Comparison of ENCODE assay signal across 22 cellular contexts in genomic region chr12:71721781-71722511, GRCh38. TPM values are rescaled to one million over a fixed set of nuclear protein-coding genes. Genes with fewer than 3 reads are reported as not detected.
DNase-seq lines count a peak whose midpoint lies in the region; ATAC-seq, FAIRE-seq and TF ChIP-seq lines count a peak whose summit lies in the region.
"Had no signal": no experiment of that assay in that cellular context is flagged by ENCODE, and none has a peak within 500 bp of the region (broad histone marks: within the 10 kb centered on the region; RNA-seq: fewer than 3 reads in every experiment).

No MANE protein-coding gene starts in this region.

- POLR2A ChIA-PET in K562 (lab: Yijun Ruan, JAX): interaction anchor here (0.8 to 1.4 kb wide), 4 partner anchors 13 to 59 kb away, joined by 4 read pairs; partner anchors contain the start of genes THAP2 and ZFC3H1

- intact Hi-C loops in K562 (cut with micrococcal nuclease): no loop called here
- intact Hi-C loops in right cardiac atrium (cut with DNase I): no loop called here
- intact Hi-C loops in Calu3 (cut with micrococcal nuclease; ENCODE audit: unreplicated experiment): no loop called here

- peak; percentile 28; the same call in 1 of the 2 replicates for TF ChIP-seq EP300 in K562 (IDR thresholded peaks at IDR 0.05; ENCODE audit: low read length)

- H3K4me2 ChIP-seq in K562 (ENCODE audit: insufficient read depth, low read length): peak overlapping the region; percentile 27; the same call in 1 of the 2 replicates
- H3K4me2 ChIP-seq: A549, BLaER1 had no signal

- no peak overlapping the region for H3K4me3 Mint-ChIP-seq in Calu3 (ENCODE audit: low read depth, unreplicated experiment)
- H3K4me3 Mint-ChIP-seq: CD4-positive, alpha-beta memory T cell had no signal

- H3K9ac ChIP-seq in K562 (ENCODE audit: insufficient read depth in 1 of 2, low read depth in 2 of 2, low read length in 2 of 2): peak overlapping the region in 1 of 2 experiments; percentile 41; a peak in 2 of 4 replicates
- H3K9ac ChIP-seq: BLaER1 had no signal

- H4K20me1 ChIP-seq in K562 (replicated peaks; ENCODE audit: control insufficient read depth, insufficient read depth, low read length): no peaks in the 10 kb centered on the region
- H4K20me1 ChIP-seq: BLaER1 had no signal

- peak overlapping the region; percentile 70 for H3K27ac ChIP-seq in K562 (ENCODE audit: extremely low read depth, low read depth, low read length)
- H3K27ac ChIP-seq in right cardiac atrium (ENCODE audit: low read length): no peak overlapping the region
- H3K27ac ChIP-seq: A549, BLaER1, RWPE1, SJSA1 had no signal

- peak; percentile 91 for ATAC-seq in K562
- ATAC-seq in right cardiac atrium: peak; percentile 20 to 24
- no peak for ATAC-seq in HG03342 (IDR thresholded peaks at IDR 0.05; ENCODE audit: unreplicated experiment)
- ATAC-seq: A549, HCT116, PC-3 had no signal

- peak; percentile 83 for FAIRE-seq in K562 (lab: Jason Lieb, UNC)
- FAIRE-seq: A549 had no signal

- WGBS in K562 (ENCODE audit: insufficient coverage, low coverage, missing lambda C conversion rate): 25% methylated on average over 4 of the region's 4 CpGs
- 84% methylated on average over 4 of the region's 4 CpGs for WGBS in right cardiac atrium

- H3K9me1 ChIP-seq in K562 (ENCODE audit: control insufficient read depth, insufficient read depth, low read length): no peaks in the 10 kb centered on the region

- no peaks in the 10 kb centered on the region for H3K36me3 Mint-ChIP-seq in Calu3 (ENCODE audit: insufficient read depth, unreplicated experiment)
- H3K36me3 Mint-ChIP-seq: CD4-positive, alpha-beta memory T cell had no signal

- in situ Hi-C loops in K562 (cut with MboI): no loop called here

- peaks cover 10% of the 10 kb centered on the region for H3K4me1 Mint-ChIP-seq in Calu3 (ENCODE audit: low read depth, unreplicated experiment)
- H3K4me1 Mint-ChIP-seq: CD4-positive, alpha-beta memory T cell had no signal

- no peaks in the 10 kb centered on the region for H3K9me3 ChIP-seq in K562 (replicated peaks; ENCODE audit: control insufficient read depth, insufficient read depth, low read depth, low read length)
- no peaks in the 10 kb centered on the region for H3K9me3 ChIP-seq in right cardiac atrium (ENCODE audit: control insufficient read depth, low read length)
- H3K9me3 ChIP-seq: A549, BLaER1, SJSA1 had no signal

- peak in 71 of 76 experiments; percentile 21 to 92 (median 63) for DNase-seq in HUDEP-2 (lab: John Stamatoyannopoulos, UW; ENCODE audit: unreplicated experiment in 76 of 76)
- peak; percentile 91 for DNase-seq in OCI-M1 (lab: John Stamatoyannopoulos, UW)
- peak in 2 of 4 experiments; percentile 58 to 73 for DNase-seq in K562 (ENCODE audit: extremely low read depth in 1 of 4, low spot score in 3 of 4)
- DNase-seq in right cardiac atrium: no peak
- DNase-seq in Calu3: no peak
- DNase-seq in iPS-NIHi7 (ENCODE audit: extremely low spot score): no peak
- DNase-seq: CD4-positive, alpha-beta memory T cell; GF-D8; GOT3; KBM-7; MV-4-11; NCI-H187; NCI-H2107; NCI-H510A; NCI-H774; PC-3 had no signal

- peak overlapping the region; percentile 93 for H2AFZ ChIP-seq in K562 (ENCODE audit: low read depth, low read length)

- TF ChIP-seq CTCF in K562 (IDR thresholded peaks at IDR 0.05 in 2 of 3, conservative IDR thresholded peaks at IDR 0.05 in 1 of 3; ENCODE audit: insufficient read depth in 2 of 3, low read depth in 1 of 3, low read length in 3 of 3): no peak
- no peak for TF ChIP-seq CTCF in Calu3 (IDR thresholded peaks at IDR 0.05; ENCODE audit: unreplicated experiment)

- H3K27me3 ChIP-seq in K562 (ENCODE audit: control insufficient read depth in 2 of 2, insufficient read depth in 2 of 2, low read length in 2 of 2) (no peaks in the 10 kb centered on the region), right cardiac atrium (ENCODE audit: control insufficient read depth, insufficient read depth) (no peaks in the 10 kb centered on the region)
- H3K27me3 ChIP-seq: BLaER1, SJSA1 had no signal

- H3K4me3 ChIP-seq in K562 (no peak overlapping the region), right cardiac atrium (ENCODE audit: low read length) (no peak overlapping the region)
- H3K4me3 ChIP-seq: A549, BLaER1, SJSA1 had no signal

- BruUV-seq in K562 (replicated peaks; lab: Mats Ljungman, UMichigan): no TSS peak
- no TSS peak for BruUV-seq in Calu3 (replicated peaks; lab: Mats Ljungman, UMichigan)

- no peak overlapping the region for H3K27ac Mint-ChIP-seq in Calu3 (ENCODE audit: unreplicated experiment)
- H3K27ac Mint-ChIP-seq: CD4-positive, alpha-beta memory T cell had no signal

- CTCF ChIA-PET in K562 (lab: Yijun Ruan, JAX; ENCODE audit: low intra/inter-chr PET ratio) (no interaction called here), Calu3 (lab: Charles Lee) (interaction anchor here (0.7 kb wide), 1 partner anchor 14 kb away, joined by 4 read pairs; no protein-coding TSS in a partner anchor)

- no peak for TF ChIP-seq POLR2A in K562 (conservative IDR thresholded peaks at IDR 0.05)

- H3K36me3 ChIP-seq in K562 (ENCODE audit: control insufficient read depth, insufficient read depth, low read length): no peaks in the 10 kb centered on the region
- H3K36me3 ChIP-seq: BLaER1, SJSA1 had no signal

- H3K79me2 ChIP-seq in K562 (ENCODE audit: control insufficient read depth, insufficient read depth, low read length): no peaks in the 10 kb centered on the region

- H3K4me1 ChIP-seq in K562 (replicated peaks in 1 of 2; ENCODE audit: control insufficient read depth in 2 of 2, insufficient read depth in 2 of 2, low read length in 2 of 2) (peaks cover 0 to 9% of the 10 kb centered on the region in 2 experiments; a peak in 2 of 5 replicates), right cardiac atrium (ENCODE audit: control insufficient read depth, insufficient read depth, low read length) (no peaks in the 10 kb centered on the region)
- H3K4me1 ChIP-seq: A549, BLaER1, SJSA1 had no signal

- no peak for TF ChIP-seq RAD21 in K562 (CRISPR knock-in tag; conservative IDR thresholded peaks at IDR 0.05 in 1 of 2, IDR thresholded peaks at IDR 0.05 in 1 of 2)

- peaks cover 2% of the 10 kb centered on the region for H3K9me3 Mint-ChIP-seq in Calu3 (ENCODE audit: low read depth, unreplicated experiment)

- no peaks in the 10 kb centered on the region for H3K27me3 Mint-ChIP-seq in Calu3 (ENCODE audit: unreplicated experiment)

RNA-seq across cellular contexts. Expression of gene RAB21, which starts 32.7 kb away (rescaled TPM):
- 3.7 and 24.2 TPM in 2 replicates for total RNA-seq in K562 (2011; cell fraction: chromatin; rRNA removed; ENCODE audit: low replicate concordance)
- total RNA-seq in K562 (2011; cell fraction: nucleolus; rRNA removed): 2.3 and 2.8 TPM in 2 replicates
- 4.5 and 9.6 TPM in 2 replicates for total RNA-seq in K562 (2011; cell fraction: nucleoplasm; rRNA removed)
- 10.1 and 10.2 TPM in 2 replicates for total RNA-seq in K562 (2014; rRNA removed)
- total RNA-seq in K562 (2014; rRNA removed; fragmentation: Illumina TruSeq; extraction: Trizol): 45.6 and 53.7 TPM in 2 replicates
- 42.6 and 44.4 TPM in 2 replicates for total RNA-seq in K562 (2015; rRNA removed; fragmentation: Illumina TruSeq; extraction: Trizol)
- 34.7 and 40.2 TPM in 2 replicates for total RNA-seq in K562 (2021)
- 8.2 and 13.5 TPM in 2 replicates for polyA plus RNA-seq in K562 (2011; rRNA removed)
- polyA plus RNA-seq in K562 (2011; cell fraction: cytosol; rRNA removed): 0.79 and 1.6 TPM in 2 replicates
- polyA plus RNA-seq in K562 (2011; cell fraction: nucleus; rRNA removed): 1.5 and 3.3 TPM in 2 replicates
- polyA plus RNA-seq in K562 (2012): 20.7 and 30.1 TPM in 2 replicates
- polyA plus RNA-seq in K562 (2014; fragmentation: Illumina TruSeq; extraction: Trizol): 30.5 and 35.8 TPM in 2 replicates
- 1 to 10 TPM; 5.3 to 8.2 TPM for polyA plus RNA-seq in K562 (2014; fragmentation: Nextera tagmentation; extraction: Ambion mirVana)
- polyA plus RNA-seq in K562 (2014; rRNA removed): 16.3 and 19.6 TPM in 2 replicates
- polyA minus RNA-seq in K562 (2011; rRNA and poly(A)+ RNA removed): 23.0 and 25.7 TPM in 2 replicates
- polyA minus RNA-seq in K562 (2011; cell fraction: cytosol; rRNA and poly(A)+ RNA removed): 6.7 and 9.8 TPM in 2 replicates
- polyA minus RNA-seq in K562 (2011; cell fraction: nucleus; rRNA and poly(A)+ RNA removed): 3.2 and 5.6 TPM in 2 replicates
- total RNA-seq in right cardiac atrium: 100 to 1,000 TPM; 124 to 152 (median 133) TPM
- polyA plus RNA-seq in right cardiac atrium: 51.1 TPM
- total RNA-seq in Calu3 (2022): 115 and 139 TPM in 2 replicates

RNA-seq across cellular contexts. Expression of gene TMEM19, which starts 36.1 kb away (rescaled TPM):
- 14.9 and 22.9 TPM in 2 replicates for total RNA-seq in K562 (2011; cell fraction: chromatin; rRNA removed; ENCODE audit: low replicate concordance)
- total RNA-seq in K562 (2011; cell fraction: nucleolus; rRNA removed): 20.0 and 30.4 TPM in 2 replicates
- total RNA-seq in K562 (2011; cell fraction: nucleoplasm; rRNA removed): 22.7 and 25.7 TPM in 2 replicates
- total RNA-seq in K562 (2014; rRNA removed) (11.5 and 12.4 TPM in 2 replicates), K562 (2014; rRNA removed; fragmentation: Illumina TruSeq; extraction: Trizol) (17.2 and 20.6 TPM in 2 replicates), K562 (2015; rRNA removed; fragmentation: Illumina TruSeq; extraction: Trizol) (20.7 and 24.2 TPM in 2 replicates), K562 (2021) (14.1 and 15.7 TPM in 2 replicates), right cardiac atrium (10 to 100 TPM; 28.5 to 31.3 (median 29.0) TPM), Calu3 (2022) (20.6 and 29.6 TPM in 2 replicates)
- polyA plus RNA-seq in K562 (2011; rRNA removed) (15.8 and 20.7 TPM in 2 replicates), K562 (2014; fragmentation: Illumina TruSeq; extraction: Trizol) (8.2 and 8.8 TPM in 2 replicates), K562 (2014; fragmentation: Nextera tagmentation; extraction: Ambion mirVana) (10 to 100 TPM; 17.8 to 18.4 TPM), K562 (2014; rRNA removed) (10.5 and 15.5 TPM in 2 replicates), right cardiac atrium (14.0 TPM)
- polyA plus RNA-seq in K562 (2011; cell fraction: cytosol; rRNA removed): 6.9 and 18.4 TPM in 2 replicates
- polyA plus RNA-seq in K562 (2011; cell fraction: nucleus; rRNA removed): 4.9 and 11.2 TPM in 2 replicates
- 9.6 and 13.6 TPM in 2 replicates for polyA plus RNA-seq in K562 (2012)
- polyA minus RNA-seq in K562 (2011; rRNA and poly(A)+ RNA removed): 41.7 and 52.2 TPM in 2 replicates
- polyA minus RNA-seq in K562 (2011; cell fraction: cytosol; rRNA and poly(A)+ RNA removed): 6.5 and 15.3 TPM in 2 replicates
- 7.4 and 10.6 TPM in 2 replicates for polyA minus RNA-seq in K562 (2011; cell fraction: nucleus; rRNA and poly(A)+ RNA removed)

RNA-seq across cellular contexts. Expression of gene THAP2, which starts 57.8 kb away (rescaled TPM):
- total RNA-seq in K562 (2011; cell fraction: chromatin; rRNA removed; ENCODE audit: low replicate concordance): 8.2 and 11.8 TPM in 2 replicates
- total RNA-seq in K562 (2011; cell fraction: nucleolus; rRNA removed): 5.0 TPM in 2 replicates
- 9.3 and 13.7 TPM in 2 replicates for total RNA-seq in K562 (2011; cell fraction: nucleoplasm; rRNA removed)
- total RNA-seq in K562 (2014; rRNA removed): 1.8 and 3.2 TPM in 2 replicates
- 6.4 and 8.1 TPM in 2 replicates for total RNA-seq in K562 (2014; rRNA removed; fragmentation: Illumina TruSeq; extraction: Trizol)
- total RNA-seq in K562 (2015; rRNA removed; fragmentation: Illumina TruSeq; extraction: Trizol): 6.2 and 7.3 TPM in 2 replicates
- 4.0 and 5.7 TPM in 2 replicates for total RNA-seq in K562 (2021)
- polyA plus RNA-seq in K562 (2011; rRNA removed): 7.3 and 8.0 TPM in 2 replicates
- polyA plus RNA-seq in K562 (2011; cell fraction: cytosol; rRNA removed): 0.83 and 2.1 TPM in 2 replicates
- 5.1 and 5.5 TPM in 2 replicates for polyA plus RNA-seq in K562 (2011; cell fraction: nucleus; rRNA removed)
- 3.6 and 4.9 TPM in 2 replicates for polyA plus RNA-seq in K562 (2012)
- 6.0 and 6.8 TPM in 2 replicates for polyA plus RNA-seq in K562 (2014; fragmentation: Illumina TruSeq; extraction: Trizol)
- 10 to 100 TPM; 16.8 to 18.9 TPM for polyA plus RNA-seq in K562 (2014; fragmentation: Nextera tagmentation; extraction: Ambion mirVana)
- polyA plus RNA-seq in K562 (2014; rRNA removed): 5.6 and 8.4 TPM in 2 replicates
- 3.1 and 5.8 TPM in 2 replicates for polyA minus RNA-seq in K562 (2011; rRNA and poly(A)+ RNA removed)
- polyA minus RNA-seq in K562 (2011; cell fraction: cytosol; rRNA and poly(A)+ RNA removed): 0.55 and 1.1 TPM in 2 replicates
- 6.7 and 14.9 TPM in 2 replicates for polyA minus RNA-seq in K562 (2011; cell fraction: nucleus; rRNA and poly(A)+ RNA removed)
- 1 to 10 TPM; 4.8 to 8.5 (median 7.7) TPM for total RNA-seq in right cardiac atrium
- 3.8 TPM for polyA plus RNA-seq in right cardiac atrium
- total RNA-seq in Calu3 (2022): 8.3 and 9.6 TPM in 2 replicates

RNA-seq across cellular contexts. Expression of gene ZFC3H1, which starts 58.3 kb away (rescaled TPM):
- 104 and 486 TPM in 2 replicates for total RNA-seq in K562 (2011; cell fraction: chromatin; rRNA removed; ENCODE audit: low replicate concordance)
- total RNA-seq in K562 (2011; cell fraction: nucleolus; rRNA removed): 44.4 and 56.6 TPM in 2 replicates
- 103 and 125 TPM in 2 replicates for total RNA-seq in K562 (2011; cell fraction: nucleoplasm; rRNA removed)
- total RNA-seq in K562 (2014; rRNA removed) (19.4 and 20.9 TPM in 2 replicates), K562 (2014; rRNA removed; fragmentation: Illumina TruSeq; extraction: Trizol) (21.5 and 21.7 TPM in 2 replicates), K562 (2015; rRNA removed; fragmentation: Illumina TruSeq; extraction: Trizol) (20.8 and 22.1 TPM in 2 replicates), K562 (2021) (30.4 and 35.8 TPM in 2 replicates), right cardiac atrium (10 to 100 TPM; 19.5 to 29.5 (median 23.3) TPM), Calu3 (2022) (64.0 and 66.6 TPM in 2 replicates)
- polyA plus RNA-seq in K562 (2011; rRNA removed) (80.5 and 89.5 TPM in 2 replicates), K562 (2014; fragmentation: Illumina TruSeq; extraction: Trizol) (43.5 and 74.9 TPM in 2 replicates), K562 (2014; fragmentation: Nextera tagmentation; extraction: Ambion mirVana) (10 to 100 TPM; 14.8 to 16.7 TPM), K562 (2014; rRNA removed) (57.6 and 63.2 TPM in 2 replicates), right cardiac atrium (12.4 TPM)
- polyA plus RNA-seq in K562 (2011; cell fraction: cytosol; rRNA removed): 11.3 and 34.8 TPM in 2 replicates
- polyA plus RNA-seq in K562 (2011; cell fraction: nucleus; rRNA removed): 133 and 257 TPM in 2 replicates
- 18.2 and 37.0 TPM in 2 replicates for polyA plus RNA-seq in K562 (2012)
- polyA minus RNA-seq in K562 (2011; rRNA and poly(A)+ RNA removed): 49.3 and 70.4 TPM in 2 replicates
- polyA minus RNA-seq in K562 (2011; cell fraction: cytosol; rRNA and poly(A)+ RNA removed): 16.2 and 21.0 TPM in 2 replicates
- 82.8 and 167 TPM in 2 replicates for polyA minus RNA-seq in K562 (2011; cell fraction: nucleus; rRNA and poly(A)+ RNA removed)

Comparison
In these comparisons a context has a peak if more than half of its experiments do, and no peak if none do; other contexts are left out.
1. DNase-seq: peak in HUDEP-2 (71 of 76) and OCI-M1 (single experiment); none in right cardiac atrium (0 of 3), Calu3 (single experiment) and iPS-NIHi7 (single experiment).